ENCODE assay signal across 9 cellular contexts in genomic region chr1:183942933-183943693, GRCh38.
DNase-seq lines count a peak whose midpoint lies in the region; ATAC-seq and TF ChIP-seq lines count a peak whose summit lies in the region.
"Had no signal": no experiment of that assay in that cellular context is flagged by ENCODE, and none has a peak within 500 bp of the region (broad histone marks: within the 10 kb centered on the region; RNA-seq: fewer than 3 reads in every experiment).

No MANE protein-coding gene starts in this region.

- intact Hi-C loops in PC-3 (cut with micrococcal nuclease): no loop called here

- peak overlapping the region; percentile 45; the same call in 1 of the 2 replicates for H3K4me2 ChIP-seq in PC-3 (ENCODE audit: low read length)

- no peak overlapping the region for H3K9ac ChIP-seq in PC-3 (ENCODE audit: low read length)
- H3K9ac ChIP-seq: parathyroid adenoma had no signal

- no peaks in the 10 kb centered on the region for H3K9me3 ChIP-seq in PC-3 (ENCODE audit: low read length)

- peak overlapping the region; percentile 51 for H3K27ac ChIP-seq in PC-3 (ENCODE audit: low read length)
- H3K27ac ChIP-seq: parathyroid adenoma had no signal

- peak overlapping the region; percentile 56; the same call in 1 of the 2 replicates for H2AFZ ChIP-seq in PC-3 (ENCODE audit: low read length)
- H2AFZ ChIP-seq: parathyroid adenoma had no signal

- peaks cover 14% of the 10 kb centered on the region for H3K4me1 ChIP-seq in PC-3 (ENCODE audit: insufficient read depth, low read length)
- H3K4me1 ChIP-seq: parathyroid adenoma had no signal

- POLR2A ChIA-PET in PC-3 (lab: Charles Lee; ENCODE audit: unreplicated experiment): no interaction called here

- H3K27me3 ChIP-seq in PC-3 (ENCODE audit: low read length): no peaks in the 10 kb centered on the region

- H3K36me3 ChIP-seq in PC-3 (ENCODE audit: low read depth, low read length): no peaks in the 10 kb centered on the region

- peak; percentile 42; the same call in 1 of the 2 replicates for TF ChIP-seq CTCF in PC-3 (conservative IDR thresholded peaks at IDR 0.05; ENCODE audit: low read depth, low read length)
- no peak for TF ChIP-seq CTCF in epithelial cell of proximal tubule (conservative IDR thresholded peaks at IDR 0.05; ENCODE audit: low read depth, low read length)

- no TSS peak for BruUV-seq in PC-3 (replicated peaks; lab: Mats Ljungman, UMichigan)

- H3F3A ChIP-seq in PC-3 (ENCODE audit: low read length, unreplicated experiment): no peaks in the 10 kb centered on the region

- CTCF ChIA-PET in PC-3 (lab: Charles Lee): interaction anchor here (0.7 kb wide), 1 partner anchor 317 kb away, joined by 3 read pairs; no protein-coding TSS in a partner anchor

- H3K79me2 ChIP-seq in PC-3 (ENCODE audit: low read length): no peaks in the 10 kb centered on the region
- H3K79me2 ChIP-seq: parathyroid adenoma had no signal

- H3K4me3 ChIP-seq in PC-3 (ENCODE audit: low read length) (no peak overlapping the region), epithelial cell of proximal tubule (ENCODE audit: low read depth, low read length) (no peak overlapping the region)

- H4K20me1 ChIP-seq in PC-3 (ENCODE audit: low read length): no peaks in the 10 kb centered on the region

- peak; percentile 92 for ATAC-seq in GM18502 (IDR thresholded peaks at IDR 0.05; ENCODE audit: poor library complexity, unreplicated experiment)
- peak; percentile 78 for ATAC-seq in HG03159 (IDR thresholded peaks at IDR 0.05; ENCODE audit: unreplicated experiment)
- ATAC-seq in PC-3: peak; percentile 89

- peak; percentile 79 for DNase-seq in PC-3
- DNase-seq in epithelial cell of proximal tubule (ENCODE audit: low read depth): peak; percentile 22
- peak; percentile 99 for DNase-seq in stromal cell of bone marrow (ENCODE audit: low read depth)
- no peak for DNase-seq in T-helper 9 cell
- DNase-seq in NAMALWA (ENCODE audit: low spot score): no peak
- DNase-seq in NCI-H2081 treated with DMSO at 0.1 percent for 48 hours (lab: John Stamatoyannopoulos, UW): no peak

- no peaks in the 10 kb centered on the region for H3K9me2 ChIP-seq in PC-3 (replicated peaks; ENCODE audit: low read length)

Comparison
In these comparisons a context has a peak if more than half of its experiments do, and no peak if none do; other contexts are left out.
1. DNase-seq: peak in PC-3 (single experiment), epithelial cell of proximal tubule (single experiment) and stromal cell of bone marrow (single experiment); none in T-helper 9 cell (single experiment), NAMALWA (single experiment) and NCI-H2081 treated with DMSO at 0.1 percent for 48 hours (single experiment).
2. Peak in every context shown above with its lines, with median percentiles within 50 percentile points of each other: ATAC-seq.